Comparison of ENCODE assay signal across 11 cellular contexts in genomic region chr9:68951879-68952659, GRCh38.
A peak's percentile ranks its signal among the peaks of the same experiment; 100 is the strongest.
DNase-seq lines count a peak whose midpoint lies in the region; ATAC-seq and TF ChIP-seq lines count a peak whose summit lies in the region.
"Had no signal": no experiment of that assay in that cellular context is flagged by ENCODE, and none has a peak within 500 bp of the region (broad histone marks: within the 10 kb centered on the region; RNA-seq: fewer than 3 reads in every experiment).

No MANE protein-coding gene starts in this region.

- H3K9me3 ChIP-seq in naive thymus-derived CD4-positive, alpha-beta T cell (ENCODE audit: control insufficient read depth in 2 of 3, low read length in 3 of 3): no peaks in the 10 kb centered on the region
- H3K9me3 ChIP-seq in testis (no peaks in the 10 kb centered on the region), osteoblast (ENCODE audit: low read depth, low read length) (no peaks in the 10 kb centered on the region), Caco-2 (no peaks in the 10 kb centered on the region)
- H3K9me3 ChIP-seq: upper lobe of left lung had no signal

- H2AFZ ChIP-seq in osteoblast (ENCODE audit: low read length): no peak overlapping the region

- no peaks in the 10 kb centered on the region for H3K27me3 Mint-ChIP-seq in activated CD4-positive, alpha-beta T cell treated with anti-CD3 and anti-CD28 coated beads, Interleukin-2, amount 10 ng/mL, durations not matched to agents 7 days and 5 days
- H3K27me3 Mint-ChIP-seq in IgD-negative memory B cell (no peaks in the 10 kb centered on the region), Caco-2 (ENCODE audit: insufficient read depth, unreplicated experiment) (no peaks in the 10 kb centered on the region)
- peaks cover 0 to 15% (median 0%) of the 10 kb centered on the region in 5 donors for H3K27me3 Mint-ChIP-seq in naive thymus-derived CD4-positive, alpha-beta T cell

- CTCF ChIA-PET in activated CD4-positive, alpha-beta T cell treated with anti-CD3 and anti-CD28 coated beads, Interleukin-2, amount 10 ng/mL, durations not matched to agents 7 days and 5 days (lab: Charles Lee): interaction anchor here (0.5 to 1.4 kb wide), 3 partner anchors 12 to 384 kb away, joined by 3 to 4 read pairs (median 3); no protein-coding TSS in a partner anchor
- CTCF ChIA-PET in naive thymus-derived CD4-positive, alpha-beta T cell (lab: Charles Lee): interaction anchor here (0.9 to 4.1 kb wide), 3 partner anchors 46 to 368 kb away, joined by 3 to 29 read pairs (median 5); no protein-coding TSS in a partner anchor
- CTCF ChIA-PET in Caco-2 (lab: Charles Lee): no interaction called here

- H3K4me2 ChIP-seq in osteoblast (ENCODE audit: insufficient read depth, low read length): no peak overlapping the region
- H3K4me2 ChIP-seq: smooth muscle cell had no signal

- H3K4me3 ChIP-seq in naive thymus-derived CD4-positive, alpha-beta T cell (ENCODE audit: low read length): no peak overlapping the region
- H3K4me3 ChIP-seq in testis: no peak overlapping the region
- no peak overlapping the region for H3K4me3 ChIP-seq in osteoblast (ENCODE audit: insufficient read depth, low read length)
- H3K4me3 ChIP-seq in Caco-2 (ENCODE audit: low read depth, low read length): no peak overlapping the region
- H3K4me3 ChIP-seq: coronary artery, smooth muscle cell, upper lobe of left lung had no signal

- no peaks in the 10 kb centered on the region for H4K20me1 ChIP-seq in osteoblast (ENCODE audit: insufficient read depth, low read length)

- WGBS in testis, 2 donors: 65 to 72% methylated on average over 8 of the region's 8 CpGs

- H3K4me3 Mint-ChIP-seq in activated CD4-positive, alpha-beta T cell treated with anti-CD3 and anti-CD28 coated beads, Interleukin-2, amount 10 ng/mL, durations not matched to agents 7 days and 5 days: no peak overlapping the region
- H3K4me3 Mint-ChIP-seq in IgD-negative memory B cell (peak overlapping the region in 3 of 4 donors; percentile 10 to 81 (median 14)), Caco-2 (ENCODE audit: unreplicated experiment) (no peak overlapping the region)
- H3K4me3 Mint-ChIP-seq in naive thymus-derived CD4-positive, alpha-beta T cell: peak overlapping the region in 1 of 10 donors; percentile 10

- intact Hi-C loops in naive thymus-derived CD4-positive, alpha-beta T cell (cut with micrococcal nuclease): loop anchor here in 1 of 2 donors (5.0 kb wide), 1 partner anchor 170 kb away; a partner anchor contains a TSS
- intact Hi-C loops in testis (cut with DNase I; ENCODE audit: low total_unique reads) (no loop called here), Caco-2 (cut with micrococcal nuclease; ENCODE audit: unreplicated experiment) (no loop called here)

- H3K4me1 Mint-ChIP-seq in activated CD4-positive, alpha-beta T cell treated with anti-CD3 and anti-CD28 coated beads, Interleukin-2, amount 10 ng/mL, durations not matched to agents 7 days and 5 days: peaks cover 41% of the 10 kb centered on the region
- H3K4me1 Mint-ChIP-seq in IgD-negative memory B cell (peaks cover 26 to 33% (median 26%) of the 10 kb centered on the region in 3 donors), Caco-2 (ENCODE audit: low read depth, unreplicated experiment) (no peaks in the 10 kb centered on the region)
- H3K4me1 Mint-ChIP-seq in naive thymus-derived CD4-positive, alpha-beta T cell: peaks cover 4 to 45% (median 13%) of the 10 kb centered on the region in 7 donors

- H3K36me3 Mint-ChIP-seq in activated CD4-positive, alpha-beta T cell treated with anti-CD3 and anti-CD28 coated beads, Interleukin-2, amount 10 ng/mL, durations not matched to agents 7 days and 5 days (ENCODE audit: low read depth): peaks cover 5% of the 10 kb centered on the region
- peaks cover 7% of the 10 kb centered on the region for H3K36me3 Mint-ChIP-seq in IgD-negative memory B cell
- peaks cover 0 to 3% (median 0%) of the 10 kb centered on the region in 5 donors for H3K36me3 Mint-ChIP-seq in naive thymus-derived CD4-positive, alpha-beta T cell
- no peaks in the 10 kb centered on the region for H3K36me3 Mint-ChIP-seq in Caco-2 (ENCODE audit: insufficient read depth, unreplicated experiment)

- POLR2A ChIA-PET in activated CD4-positive, alpha-beta T cell treated with anti-CD3 and anti-CD28 coated beads, Interleukin-2, amount 10 ng/mL, durations not matched to agents 7 days and 5 days (lab: Charles Lee): no interaction called here
- POLR2A ChIA-PET in naive thymus-derived CD4-positive, alpha-beta T cell (lab: Charles Lee): no interaction called here
- POLR2A ChIA-PET in Caco-2 (lab: Charles Lee): no interaction called here

- H3K27ac ChIP-seq in naive thymus-derived CD4-positive, alpha-beta T cell (ENCODE audit: low read depth, low read length): no peak overlapping the region
- H3K27ac ChIP-seq in testis: no peak overlapping the region
- H3K27ac ChIP-seq in osteoblast (ENCODE audit: low read depth, low read length): no peak overlapping the region
- H3K27ac ChIP-seq: coronary artery had no signal

- no peak for TF ChIP-seq CTCF in testis (IDR thresholded peaks at IDR 0.05)
- no peak for TF ChIP-seq CTCF in osteoblast (IDR thresholded peaks at IDR 0.05; ENCODE audit: extremely low read depth, low read depth, low read length)
- TF ChIP-seq CTCF in Caco-2 (IDR thresholded peaks at IDR 0.05; ENCODE audit: insufficient read depth in 1 of 2, low read depth in 1 of 2, low read length in 1 of 2, severe bottlenecking in 1 of 2, unreplicated experiment in 1 of 2): no peak

- peaks cover 0 to 12% of the 10 kb centered on the region in 2 donors for H3K4me1 ChIP-seq in naive thymus-derived CD4-positive, alpha-beta T cell (ENCODE audit: control insufficient read depth in 2 of 2, insufficient read depth in 2 of 2, low read length in 2 of 2)
- H3K4me1 ChIP-seq in testis (no peaks in the 10 kb centered on the region), osteoblast (ENCODE audit: insufficient read depth, low read length) (no peaks in the 10 kb centered on the region), Caco-2 (no peaks in the 10 kb centered on the region)

- H3K9me3 Mint-ChIP-seq in activated CD4-positive, alpha-beta T cell treated with anti-CD3 and anti-CD28 coated beads, Interleukin-2, amount 10 ng/mL, durations not matched to agents 7 days and 5 days: no peaks in the 10 kb centered on the region
- H3K9me3 Mint-ChIP-seq in IgD-negative memory B cell (peaks cover 0 to 7% (median 0%) of the 10 kb centered on the region in 3 donors), Caco-2 (ENCODE audit: unreplicated experiment) (no peaks in the 10 kb centered on the region)
- H3K9me3 Mint-ChIP-seq in naive thymus-derived CD4-positive, alpha-beta T cell: peaks cover 0 to 6% (median 0%) of the 10 kb centered on the region in 11 donors

- no peak for DNase-seq in activated CD4-positive, alpha-beta T cell treated with anti-CD3 and anti-CD28 coated beads, Interleukin-2, amount 10 ng/mL, durations not matched to agents 7 days and 5 days
- no peak for DNase-seq in activated CD4-positive, alpha-beta T cell treated with anti-CD3 and anti-CD28 coated beads for 1 hour
- DNase-seq in naive thymus-derived CD4-positive, alpha-beta T cell: no peak
- DNase-seq in testis: no peak
- no peak for DNase-seq in osteoblast (ENCODE audit: insufficient read length, low spot score, missing footprints)
- DNase-seq in Caco-2: no peak
- DNase-seq: upper lobe of left lung had no signal

- BruUV-seq in Caco-2 (replicated peaks; lab: Mats Ljungman, UMichigan): no TSS peak

- peak; percentile 60 for ATAC-seq in GM21825 (IDR thresholded peaks at IDR 0.05; ENCODE audit: unreplicated experiment)
- ATAC-seq in naive thymus-derived CD4-positive, alpha-beta T cell: peak; percentile 79

- peak overlapping the region; percentile 26 for H3K27ac Mint-ChIP-seq in activated CD4-positive, alpha-beta T cell treated with anti-CD3 and anti-CD28 coated beads, Interleukin-2, amount 10 ng/mL, durations not matched to agents 7 days and 5 days
- H3K27ac Mint-ChIP-seq in IgD-negative memory B cell (peak overlapping the region in 1 of 3 donors; percentile 30), Caco-2 (ENCODE audit: unreplicated experiment) (no peak overlapping the region)
- peak overlapping the region in 1 of 9 donors; percentile 7 for H3K27ac Mint-ChIP-seq in naive thymus-derived CD4-positive, alpha-beta T cell

- no peaks in the 10 kb centered on the region for H3K27me3 ChIP-seq in naive thymus-derived CD4-positive, alpha-beta T cell (ENCODE audit: control insufficient read depth in 2 of 2, insufficient read depth in 2 of 2, low read length in 2 of 2)
- H3K27me3 ChIP-seq in testis (no peaks in the 10 kb centered on the region), osteoblast (ENCODE audit: insufficient read depth, low read length) (no peaks in the 10 kb centered on the region), Caco-2 (replicated peaks; ENCODE audit: control insufficient read depth, insufficient read depth, low read length) (no peaks in the 10 kb centered on the region)
- H3K27me3 ChIP-seq: upper lobe of left lung had no signal

- no peak for TF ChIP-seq POLR2A in testis (IDR thresholded peaks at IDR 0.05)

- H3K36me3 ChIP-seq in naive thymus-derived CD4-positive, alpha-beta T cell (ENCODE audit: control insufficient read depth in 2 of 3, insufficient read depth in 3 of 3, low read length in 3 of 3): no peaks in the 10 kb centered on the region
- H3K36me3 ChIP-seq in testis (ENCODE audit: low read depth, missing control alignments): no peaks in the 10 kb centered on the region
- no peaks in the 10 kb centered on the region for H3K36me3 ChIP-seq in osteoblast (ENCODE audit: insufficient read depth, low read length)
- H3K36me3 ChIP-seq in Caco-2 (ENCODE audit: control insufficient read depth, insufficient read depth, low read length): no peaks in the 10 kb centered on the region

- no peaks in the 10 kb centered on the region for H3K79me2 ChIP-seq in osteoblast (ENCODE audit: insufficient read depth, low read length)

Comparison
In these comparisons a context has a peak if more than half of its experiments do, and no peak if none do; other contexts are left out.
1. H3K4me3 Mint-ChIP-seq: peak in IgD-negative memory B cell (3 of 4); none in activated CD4-positive, alpha-beta T cell treated with anti-CD3 and anti-CD28 coated beads, Interleukin-2, amount 10 ng/mL, durations not matched to agents 7 days and 5 days (single experiment) and Caco-2 (single experiment).